27 cellular contexts compared by ENCODE assay signal in the genomic region with DNA sequence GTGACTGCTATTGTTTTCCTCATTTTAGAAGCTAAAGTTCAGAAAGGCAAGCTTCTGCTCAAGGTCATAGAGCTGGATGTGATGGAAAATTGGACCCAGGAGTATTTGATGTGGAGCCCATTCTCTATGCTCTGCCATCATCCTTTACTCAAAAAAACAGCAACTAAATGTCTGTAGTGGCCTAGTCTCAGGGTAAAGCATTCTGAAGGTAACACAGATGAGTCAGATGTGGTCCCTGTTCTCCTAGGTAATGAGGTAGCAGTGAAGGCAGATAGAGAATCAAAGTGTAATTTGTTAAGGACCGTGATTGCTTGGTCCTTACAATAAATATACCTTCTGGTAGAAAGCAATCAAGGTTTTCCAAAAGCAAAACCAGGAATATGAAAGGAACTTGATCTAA.
"Had no signal": no experiment of that assay in that cellular context is flagged by ENCODE, and none has a peak within 500 bp of the region (broad histone marks: within the 10 kb centered on the region; RNA-seq: fewer than 3 reads in every experiment).

No MANE protein-coding gene starts in this region.

- H3K36me3 ChIP-seq: brain microvascular endothelial cell had no signal

- H3K27me3 ChIP-seq: brain microvascular endothelial cell, dorsolateral prefrontal cortex had no signal

- H3K27ac Mint-ChIP-seq: activated naive CD8-positive, alpha-beta T cell treated with anti-CD3 and anti-CD28 coated beads, Interleukin-2, amount 10 ng/mL, durations not matched to agents 7 days and 5 days; dendritic cell treated with granulocyte-macrophage colony-stimulating factor and Interleukin-4, amounts not matched to agents 40 ng/mL and 50 ng/mL, for 4 days; endodermal cell had no signal

- H3K9me3 Mint-ChIP-seq: activated CD8-positive, alpha-beta T cell treated with anti-CD3 and anti-CD28 coated beads for 36 hours; activated T-cell treated with anti-CD3 and anti-CD28 coated beads, Interleukin-2, amount 50 U/mL, for 4 hours; central memory CD8-positive, alpha-beta T cell; dendritic cell treated with granulocyte-macrophage colony-stimulating factor and Interleukin-4, amounts not matched to agents 40 ng/mL and 50 ng/mL, for 4 days; endodermal cell had no signal

- H3K27ac ChIP-seq: brain microvascular endothelial cell, coronary artery, dorsolateral prefrontal cortex had no signal

- H3K4me3 ChIP-seq: coronary artery, dorsolateral prefrontal cortex had no signal

- ATAC-seq: activated CD8-positive, alpha-beta T cell treated with anti-CD3 and anti-CD28 coated beads for 36 hours; activated T-cell treated with anti-CD3 and anti-CD28 coated beads, Interleukin-2, amount 50 U/mL, for 4 hours; esophagus mucosa had no signal

- H3K36me3 Mint-ChIP-seq: activated naive CD8-positive, alpha-beta T cell treated with anti-CD3 and anti-CD28 coated beads, Interleukin-2, amount 10 ng/mL, durations not matched to agents 7 days and 5 days had no signal

- FAIRE-seq: astrocyte, bronchial epithelial cell, frontal cortex had no signal

- DNase-seq: activated CD4-positive, alpha-beta T cell treated with anti-CD3 and anti-CD28 coated beads for 4 hours; activated CD4-positive, alpha-beta T cell treated with anti-CD3 and anti-CD28 coated beads, Interleukin-2, amount 50 U/mL, for 1 hour; activated CD4-positive, alpha-beta T cell treated with anti-CD3 and anti-CD28 coated beads, Interleukin-2, amount 50 U/mL, for 48 hours; activated CD4-positive, CD25-positive, alpha-beta regulatory T cell; activated CD4-positive, CD25-positive, alpha-beta regulatory T cell treated with anti-CD3 and anti-CD28 coated beads, Interleukin-2, amount 50 U/mL, for 72 hours; activated CD8-positive, alpha-beta T cell treated with anti-CD3 and anti-CD28 coated beads for 36 hours; activated gamma-delta T cell; activated naive CD4-positive, alpha-beta T cell; activated naive CD4-positive, alpha-beta T cell treated with anti-CD3 and anti-CD28 coated beads, Interleukin-2, amount 50 U/mL, for 16 hours; activated naive CD8-positive, alpha-beta T cell treated with anti-CD3 and anti-CD28 coated beads, Interleukin-2, amount 10 ng/mL, durations not matched to agents 7 days and 5 days; activated T-cell treated with anti-CD3 and anti-CD28 coated beads, Interleukin-2, amount 50 U/mL, for 4 hours; amniotic stem cell; anterior cingulate cortex; brain microvascular endothelial cell; dorsolateral prefrontal cortex; effector memory CD4-positive, alpha-beta T cell; foreskin fibroblast; head of caudate nucleus; T-helper 2 cell had no signal
